Comparison of ENCODE assay signal across 14 cellular contexts in the genomic region with DNA sequence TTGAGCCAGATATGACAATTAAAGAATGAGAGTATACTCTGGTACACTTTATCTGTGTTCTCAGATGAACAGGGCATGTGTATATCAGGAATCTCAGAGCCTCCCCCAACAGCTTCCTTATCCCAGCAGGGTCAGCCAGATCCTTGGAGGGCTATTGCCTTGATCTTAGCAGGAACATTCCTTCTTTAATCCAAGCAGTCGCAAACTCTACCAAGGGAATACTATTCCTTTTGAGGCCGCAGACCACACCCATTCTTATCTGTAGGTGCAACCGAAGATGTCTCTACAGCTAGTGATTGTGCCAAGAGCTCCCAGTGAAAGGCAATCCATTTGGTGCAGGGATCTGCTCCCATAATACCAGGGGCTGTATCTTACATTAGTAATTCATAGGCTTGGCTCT.
DNase-seq lines count a peak whose midpoint lies in the region; ATAC-seq and TF ChIP-seq lines count a peak whose summit lies in the region.
"Had no signal": no experiment of that assay in that cellular context is flagged by ENCODE, and none has a peak within 500 bp of the region (broad histone marks: within the 10 kb centered on the region; RNA-seq: fewer than 3 reads in every experiment).

No MANE protein-coding gene starts in this region.

- ATAC-seq in WTC11 (peak; percentile 81), GM18868 (IDR thresholded peaks at IDR 0.05; ENCODE audit: unreplicated experiment) (no peak), sciatic nerve (no peak), GM21723 (IDR thresholded peaks at IDR 0.05; ENCODE audit: unreplicated experiment) (no peak)

- no peak overlapping the region for H3K27ac Mint-ChIP-seq in WTC11
- H3K27ac Mint-ChIP-seq: CD4-positive, alpha-beta memory T cell had no signal

- H3K4ac ChIP-seq in neuronal stem cell (ENCODE audit: low read length): no peak overlapping the region

- DNase-seq in WTC11 (ENCODE audit: low spot score) (no peak), iPS-NIHi7 (ENCODE audit: extremely low spot score) (peak; percentile 13), neuronal stem cell (ENCODE audit: low spot score) (no peak), sciatic nerve (ENCODE audit: low spot score) (no peak)
- DNase-seq: C1 segment of cervical spinal cord; Calu3; CD4-positive, alpha-beta memory T cell; COR-L47; DMS53; DMS79 treated with DMSO at 0.1 percent for 48 hours; H7; HCEC 1CT had no signal

- no peak overlapping the region for H3K23ac ChIP-seq in neuronal stem cell (ENCODE audit: low read depth, low read length, poor library complexity)

- no peak overlapping the region for H3K14ac ChIP-seq in neuronal stem cell (ENCODE audit: low read length)

- intact Hi-C loops in sciatic nerve (cut with DNase I): no loop called here

- no peak overlapping the region for H3K18ac ChIP-seq in neuronal stem cell (ENCODE audit: low read length)

- no peaks in the 10 kb centered on the region for H3K27me3 Mint-ChIP-seq in WTC11 (ENCODE audit: low read depth)

- H3K36me3 ChIP-seq in neuronal stem cell (replicated peaks in 1 of 2; ENCODE audit: control insufficient read depth in 2 of 2, insufficient read depth in 2 of 2, low read length in 2 of 2): no peaks in the 10 kb centered on the region

- CTCF ChIA-PET in WTC11 (lab: Charles Lee): no interaction called here

- POLR2A ChIA-PET in WTC11 (lab: Charles Lee): no interaction called here

- H3K79me1 ChIP-seq in neuronal stem cell (ENCODE audit: low read depth, low read length): no peaks in the 10 kb centered on the region

- no peak overlapping the region for H3K4me2 ChIP-seq in neuronal stem cell (ENCODE audit: insufficient read depth, low read length, poor library complexity, severe bottlenecking)

- no peak overlapping the region for H4K91ac ChIP-seq in neuronal stem cell (ENCODE audit: low read depth, low read length, poor library complexity)

- no peak overlapping the region for H2AK5ac ChIP-seq in neuronal stem cell (ENCODE audit: low read depth, low read length)

- WGBS in neuronal stem cell (ENCODE audit: extremely low coverage in 2 of 2, insufficient read length in 2 of 2, insufficient replicate concordance in 1 of 2), 2 donors: no CpG with 5 or more reads among the region's 3 CpGs

- H3K27ac ChIP-seq in neuronal stem cell (replicated peaks; ENCODE audit: low read length): no peak overlapping the region

- H3K9me3 Mint-ChIP-seq in WTC11: 0 out of 2 replicates have a peak, but pooled peaks cover 7% of the 10 kb centered on the region
- H3K9me3 Mint-ChIP-seq: CD4-positive, alpha-beta memory T cell had no signal

- H3K4me3 ChIP-seq in neuronal stem cell (ENCODE audit: low read length in 2 of 2): no peak overlapping the region

- H4K8ac ChIP-seq in neuronal stem cell (ENCODE audit: low read depth, low read length): no peak overlapping the region

- H3K9ac ChIP-seq in neuronal stem cell (ENCODE audit: low read depth, low read length, poor library complexity): no peak overlapping the region

- H3K36me3 Mint-ChIP-seq in WTC11: no peaks in the 10 kb centered on the region
- H3K36me3 Mint-ChIP-seq: CD4-positive, alpha-beta memory T cell had no signal

- no peaks in the 10 kb centered on the region for H3K27me3 ChIP-seq in neuronal stem cell (ENCODE audit: control insufficient read depth in 3 of 3, insufficient read depth in 3 of 3, low read depth in 1 of 3, low read length in 3 of 3)

- H2BK12ac ChIP-seq in neuronal stem cell (ENCODE audit: low read length): no peak overlapping the region

- no peak for TF ChIP-seq CTCF in WTC11 (IDR thresholded peaks at IDR 0.05)

- H3K4me1 ChIP-seq in neuronal stem cell (ENCODE audit: control insufficient read depth in 2 of 2, insufficient read depth in 1 of 2, low read depth in 1 of 2, low read length in 2 of 2): peaks cover 0 to 1% of the 10 kb centered on the region in 2 donors

- no peak overlapping the region for H2BK15ac ChIP-seq in neuronal stem cell (ENCODE audit: low read length)

- no peak overlapping the region for H2BK5ac ChIP-seq in neuronal stem cell (ENCODE audit: low read length)

- no peak overlapping the region for H3K4me3 Mint-ChIP-seq in WTC11
- H3K4me3 Mint-ChIP-seq: CD4-positive, alpha-beta memory T cell had no signal

- no peaks in the 10 kb centered on the region for H3K4me1 Mint-ChIP-seq in WTC11
- H3K4me1 Mint-ChIP-seq: CD4-positive, alpha-beta memory T cell had no signal

- H2AFZ ChIP-seq in neuronal stem cell (ENCODE audit: low read length): peak overlapping the region; percentile 15

- H3K9me3 ChIP-seq in neuronal stem cell (replicated peaks in 1 of 2; ENCODE audit: control insufficient read depth in 2 of 2, insufficient read depth in 1 of 2, low read depth in 1 of 2, low read length in 2 of 2): no peaks in the 10 kb centered on the region

- no peak overlapping the region for H2BK120ac ChIP-seq in neuronal stem cell (ENCODE audit: low read depth, low read length)

TF ChIP-seq in WTC11, 78 proteins besides CTCF, POLR2A, EP300 and RAD21:
- TF ChIP-seq, protein P1, sequence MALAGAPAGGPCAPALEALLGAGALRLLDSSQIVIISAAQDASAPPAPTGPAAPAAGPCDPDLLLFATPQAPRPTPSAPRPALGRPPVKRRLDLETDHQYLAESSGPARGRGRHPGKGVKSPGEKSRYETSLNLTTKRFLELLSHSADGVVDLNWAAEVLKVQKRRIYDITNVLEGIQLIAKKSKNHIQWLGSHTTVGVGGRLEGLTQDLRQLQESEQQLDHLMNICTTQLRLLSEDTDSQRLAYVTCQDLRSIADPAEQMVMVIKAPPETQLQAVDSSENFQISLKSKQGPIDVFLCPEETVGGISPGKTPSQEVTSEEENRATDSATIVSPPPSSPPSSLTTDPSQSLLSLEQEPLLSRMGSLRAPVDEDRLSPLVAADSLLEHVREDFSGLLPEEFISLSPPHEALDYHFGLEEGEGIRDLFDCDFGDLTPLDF (CRISPR knock-in tag; IDR thresholded peaks at IDR 0.05): no peak
